Comparison of ENCODE assay signal across 18 cellular contexts in the genomic region with DNA sequence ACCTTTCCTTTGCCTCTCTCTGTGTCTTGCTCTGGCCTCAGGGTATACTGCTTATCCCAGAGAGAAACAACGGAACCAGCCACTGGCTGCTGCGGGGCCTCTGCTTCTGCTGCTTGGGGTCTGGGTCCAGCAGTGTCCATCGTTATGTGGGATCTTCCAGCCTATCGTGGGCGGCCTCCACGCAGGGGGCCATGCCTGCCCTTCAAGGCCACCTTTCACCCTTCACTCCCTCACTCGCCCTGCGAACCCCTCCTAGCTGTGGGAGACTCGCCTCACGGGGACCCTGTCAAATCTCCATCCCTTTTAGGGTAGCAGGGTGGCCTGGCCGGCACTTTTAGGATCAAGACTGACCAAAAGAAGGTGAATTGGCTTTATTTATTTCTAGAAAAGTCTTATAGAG. TPM values are rescaled to one million over a fixed set of nuclear protein-coding genes. Genes with fewer than 3 reads are reported as not detected.
DNase-seq lines count a peak whose midpoint lies in the region; ATAC-seq and TF ChIP-seq lines count a peak whose summit lies in the region.
"Had no signal": no experiment of that assay in that cellular context is flagged by ENCODE, and none has a peak within 500 bp of the region (broad histone marks: within the 10 kb centered on the region; RNA-seq: fewer than 3 reads in every experiment).

No MANE protein-coding gene starts in this region.

- DNase-seq in endodermal cell (peak; percentile 36), mesenchymal stem cell (no peak), neuronal stem cell (ENCODE audit: low spot score) (no peak), tibial nerve (ENCODE audit: low spot score in 2 of 2) (no peak), NOMO-1 treated with DMSO at 0.1 percent for 48 hours (lab: John Stamatoyannopoulos, UW; ENCODE audit: unreplicated experiment) (no peak)
- DNase-seq: ACHN; BE2C; C1 segment of cervical spinal cord; CD4-positive, CD25-positive, alpha-beta regulatory T cell; CD8-positive, alpha-beta memory T cell; COR-L47; DMS 273 treated with DMSO at 0.1 percent for 48 hours; DMS53; DND-41; H9 had no signal

- H3K9me3 ChIP-seq in endodermal cell (ENCODE audit: control insufficient read depth, low read length) (no peaks in the 10 kb centered on the region), mesenchymal stem cell (ENCODE audit: control insufficient read depth, low read length) (no peaks in the 10 kb centered on the region), neuronal stem cell (replicated peaks in 1 of 2; ENCODE audit: control insufficient read depth in 2 of 2, insufficient read depth in 1 of 2, low read depth in 1 of 2, low read length in 2 of 2) (no peaks in the 10 kb centered on the region), tibial nerve (no peaks in the 10 kb centered on the region)
- H3K9me3 ChIP-seq: BE2C had no signal

- no peak overlapping the region for H4K8ac ChIP-seq in mesenchymal stem cell (ENCODE audit: low read length)
- peak overlapping the region; percentile 55 for H4K8ac ChIP-seq in neuronal stem cell (ENCODE audit: low read depth, low read length)

- no peaks in the 10 kb centered on the region for H3K27me3 Mint-ChIP-seq in endodermal cell (ENCODE audit: insufficient read depth)
- no peaks in the 10 kb centered on the region for H3K27me3 Mint-ChIP-seq in stimulated activated memory B cell treated with anti-CD40 and anti-IgM and Interleukin-4, amounts not matched to agents 10 μg/mL and 1 μg/mL and 100 μg/mL, for 72 hours
- H3K27me3 Mint-ChIP-seq: CD4-positive, CD25-positive, alpha-beta regulatory T cell had no signal

- H2AFZ ChIP-seq in mesenchymal stem cell (ENCODE audit: low read depth, low read length) = no peak overlapping the region
- no peak overlapping the region for H2AFZ ChIP-seq in neuronal stem cell (ENCODE audit: low read length)

- no peak overlapping the region for H3K4me2 ChIP-seq in mesenchymal stem cell (ENCODE audit: low read length, poor library complexity, severe bottlenecking)
- H3K4me2 ChIP-seq in neuronal stem cell (ENCODE audit: insufficient read depth, low read length, poor library complexity, severe bottlenecking) = no peak overlapping the region

- peak overlapping the region in 1 of 2 experiments; percentile 45 for H2BK12ac ChIP-seq in mesenchymal stem cell (ENCODE audit: low read length in 2 of 2)
- no peak overlapping the region for H2BK12ac ChIP-seq in neuronal stem cell (ENCODE audit: low read length)

- H3K23ac ChIP-seq in mesenchymal stem cell (ENCODE audit: low read length in 2 of 2) (no peak overlapping the region), neuronal stem cell (ENCODE audit: low read depth, low read length, poor library complexity) (no peak overlapping the region)

- H3K4me3 ChIP-seq in endodermal cell (ENCODE audit: low read length) = no peak overlapping the region
- peak overlapping the region in 1 of 2 experiments; percentile 10 for H3K4me3 ChIP-seq in mesenchymal stem cell (ENCODE audit: insufficient read depth in 1 of 2, low read depth in 1 of 2, low read length in 2 of 2)
- H3K4me3 ChIP-seq in neuronal stem cell (ENCODE audit: low read length in 2 of 2) = no peak overlapping the region
- no peak overlapping the region for H3K4me3 ChIP-seq in tibial nerve

- H3K9ac ChIP-seq in endodermal cell (ENCODE audit: extremely low read depth, low read length, poor library complexity, severe bottlenecking) (no peak overlapping the region), mesenchymal stem cell (ENCODE audit: low read length) (no peak overlapping the region), neuronal stem cell (ENCODE audit: low read depth, low read length, poor library complexity) (no peak overlapping the region)

- H3K4me1 ChIP-seq in endodermal cell (ENCODE audit: control insufficient read depth, insufficient read depth, low read length) (peaks cover 4% of the 10 kb centered on the region), mesenchymal stem cell (ENCODE audit: control insufficient read depth, insufficient read depth, low read depth, low read length) (peaks cover 10% of the 10 kb centered on the region), neuronal stem cell (ENCODE audit: control insufficient read depth in 2 of 2, insufficient read depth in 1 of 2, low read depth in 1 of 2, low read length in 2 of 2) (peaks cover 0 to 5% of the 10 kb centered on the region in 2 donors), tibial nerve (peaks cover 0 to 35% (median 9%) of the 10 kb centered on the region in 4 donors)

- no peak overlapping the region for H2AK5ac ChIP-seq in mesenchymal stem cell (ENCODE audit: low read length, severe bottlenecking)
- peak overlapping the region; percentile 97 for H2AK5ac ChIP-seq in neuronal stem cell (ENCODE audit: low read depth, low read length)

- 88 to 91% methylated on average over 3 to 11 of the region's 11 CpGs for WGBS in endodermal cell (ENCODE audit: insufficient coverage in 1 of 2, insufficient read length in 1 of 2), 2 experiments
- 87% methylated on average over 10 of the region's 11 CpGs for WGBS in mesenchymal stem cell
- no CpG with 5 or more reads among the region's 11 CpGs for WGBS in neuronal stem cell (ENCODE audit: extremely low coverage in 2 of 2, insufficient read length in 2 of 2, insufficient replicate concordance in 1 of 2), 2 donors
- WGBS in tibial nerve, 2 donors = 75 to 87% methylated on average over 11 of the region's 11 CpGs

- H3K4me3 Mint-ChIP-seq in endodermal cell = no peak overlapping the region
- no peak overlapping the region for H3K4me3 Mint-ChIP-seq in stimulated activated memory B cell treated with anti-CD40 and anti-IgM and Interleukin-4, amounts not matched to agents 10 μg/mL and 1 μg/mL and 100 μg/mL, for 72 hours
- H3K4me3 Mint-ChIP-seq: CD4-positive, CD25-positive, alpha-beta regulatory T cell; CD8-positive, alpha-beta memory T cell; H9 had no signal

- H3K27ac Mint-ChIP-seq in endodermal cell = no peak overlapping the region
- H3K27ac Mint-ChIP-seq in stimulated activated memory B cell treated with anti-CD40 and anti-IgM and Interleukin-4, amounts not matched to agents 10 μg/mL and 1 μg/mL and 100 μg/mL, for 72 hours = peak overlapping the region; percentile 79
- H3K27ac Mint-ChIP-seq: CD4-positive, CD25-positive, alpha-beta regulatory T cell; CD8-positive, alpha-beta memory T cell; H9 had no signal

- H3K9me3 Mint-ChIP-seq in endodermal cell = no peaks in the 10 kb centered on the region
- H3K9me3 Mint-ChIP-seq in stimulated activated memory B cell treated with anti-CD40 and anti-IgM and Interleukin-4, amounts not matched to agents 10 μg/mL and 1 μg/mL and 100 μg/mL, for 72 hours = no peaks in the 10 kb centered on the region
- H3K9me3 Mint-ChIP-seq: CD4-positive, CD25-positive, alpha-beta regulatory T cell; CD8-positive, alpha-beta memory T cell had no signal

- no peaks in the 10 kb centered on the region for H3K27me3 ChIP-seq in endodermal cell (ENCODE audit: control insufficient read depth, insufficient read depth, low read length, poor library complexity, severe bottlenecking)
- H3K27me3 ChIP-seq in mesenchymal stem cell (ENCODE audit: control insufficient read depth in 1 of 2, insufficient read depth in 1 of 2, low read length in 2 of 2) = peaks cover 33 to 53% of the 10 kb centered on the region in 2 experiments
- peaks cover 0 to 3% (median 0%) of the 10 kb centered on the region in 3 experiments for H3K27me3 ChIP-seq in neuronal stem cell (ENCODE audit: control insufficient read depth in 3 of 3, insufficient read depth in 3 of 3, low read depth in 1 of 3, low read length in 3 of 3)
- H3K27me3 ChIP-seq in tibial nerve = no peaks in the 10 kb centered on the region
- H3K27me3 ChIP-seq: BE2C had no signal

- H3K36me3 Mint-ChIP-seq in endodermal cell (ENCODE audit: low read depth) = no peaks in the 10 kb centered on the region
- H3K36me3 Mint-ChIP-seq in stimulated activated memory B cell treated with anti-CD40 and anti-IgM and Interleukin-4, amounts not matched to agents 10 μg/mL and 1 μg/mL and 100 μg/mL, for 72 hours = no peaks in the 10 kb centered on the region
- H3K36me3 Mint-ChIP-seq: CD4-positive, CD25-positive, alpha-beta regulatory T cell; CD8-positive, alpha-beta memory T cell had no signal

- H2BK120ac ChIP-seq in mesenchymal stem cell (ENCODE audit: low read depth, low read length) (no peak overlapping the region), neuronal stem cell (ENCODE audit: low read depth, low read length) (peak overlapping the region; percentile 35)

- TF ChIP-seq CTCF in endodermal cell (conservative IDR thresholded peaks at IDR 0.05) (no peak), tibial nerve (IDR thresholded peaks at IDR 0.05) (no peak)

- H3K4ac ChIP-seq in mesenchymal stem cell (ENCODE audit: low read depth in 1 of 2, low read length in 2 of 2) (no peak overlapping the region), neuronal stem cell (ENCODE audit: low read length) (peak overlapping the region; percentile 24)

- H3K79me1 ChIP-seq in mesenchymal stem cell (replicated peaks; ENCODE audit: low read length, poor library complexity, severe bottlenecking) (no peaks in the 10 kb centered on the region), neuronal stem cell (ENCODE audit: low read depth, low read length) (no peaks in the 10 kb centered on the region)

- TF ChIP-seq POLR2A in tibial nerve (IDR thresholded peaks at IDR 0.05) = no peak

- peak overlapping the region in 1 of 2 experiments; percentile 50 for H3K18ac ChIP-seq in mesenchymal stem cell (ENCODE audit: low read depth in 1 of 2, low read length in 2 of 2)
- H3K18ac ChIP-seq in neuronal stem cell (ENCODE audit: low read length) = peak overlapping the region; percentile 71

- no peak for TF ChIP-seq EP300 in tibial nerve (IDR thresholded peaks at IDR 0.05)

- H3K36me3 ChIP-seq in endodermal cell (ENCODE audit: control insufficient read depth, insufficient read depth, low read length) (no peaks in the 10 kb centered on the region), mesenchymal stem cell (ENCODE audit: control insufficient read depth in 1 of 2, insufficient read depth in 2 of 2, low read depth in 1 of 2, low read length in 2 of 2) (no peaks in the 10 kb centered on the region), neuronal stem cell (replicated peaks in 1 of 2; ENCODE audit: control insufficient read depth in 2 of 2, insufficient read depth in 2 of 2, low read length in 2 of 2) (no peaks in the 10 kb centered on the region), tibial nerve (no peaks in the 10 kb centered on the region)
- H3K36me3 ChIP-seq: BE2C had no signal

- H4K91ac ChIP-seq in mesenchymal stem cell (ENCODE audit: low read length) (no peak overlapping the region), neuronal stem cell (ENCODE audit: low read depth, low read length, poor library complexity) (no peak overlapping the region)

- H2BK15ac ChIP-seq in mesenchymal stem cell (ENCODE audit: low read depth, poor library complexity, severe bottlenecking) = peak overlapping the region; percentile 75
- H2BK15ac ChIP-seq in neuronal stem cell (ENCODE audit: low read length) = no peak overlapping the region

- H3K4me1 Mint-ChIP-seq in endodermal cell = peaks cover 3% of the 10 kb centered on the region
- peaks cover 17% of the 10 kb centered on the region for H3K4me1 Mint-ChIP-seq in stimulated activated memory B cell treated with anti-CD40 and anti-IgM and Interleukin-4, amounts not matched to agents 10 μg/mL and 1 μg/mL and 100 μg/mL, for 72 hours

- no peak for ATAC-seq in stimulated activated memory B cell treated with anti-CD40 and anti-IgM and Interleukin-4, amounts not matched to agents 10 μg/mL and 1 μg/mL and 100 μg/mL, for 72 hours
- no peak for ATAC-seq in HG03159 (IDR thresholded peaks at IDR 0.05; ENCODE audit: unreplicated experiment)

- H3K27ac ChIP-seq in endodermal cell (ENCODE audit: low read depth, low read length) = no peak overlapping the region
- H3K27ac ChIP-seq in mesenchymal stem cell (ENCODE audit: low read length, poor library complexity, severe bottlenecking) = no peak overlapping the region
- no peak overlapping the region for H3K27ac ChIP-seq in neuronal stem cell (replicated peaks; ENCODE audit: low read length)
- H3K27ac ChIP-seq in tibial nerve = peak overlapping the region in 1 of 4 donors; percentile 3

- H2BK5ac ChIP-seq in mesenchymal stem cell (ENCODE audit: low read depth, low read length, poor library complexity, severe bottlenecking) (no peak overlapping the region), neuronal stem cell (ENCODE audit: low read length) (no peak overlapping the region)

- H3K14ac ChIP-seq in mesenchymal stem cell (ENCODE audit: low read length in 2 of 2) = no peak overlapping the region
- H3K14ac ChIP-seq in neuronal stem cell (ENCODE audit: low read length) = peak overlapping the region; percentile 60

RNA-seq across cellular contexts. Expression of a gene that starts 19.3 kb away (rescaled TPM):
- total RNA-seq in endodermal cell (1 to 10 TPM in 1 of 2 donors, under 1 TPM in 1; 0.35 to 1.6 TPM), tibial nerve (100 to 1,000 TPM in 1 of 4 donors, 10 to 100 TPM in 3; 29.1 to 125 (median 41.7) TPM)
- 1.4 TPM for polyA plus RNA-seq in endodermal cell (2013, experiment 1 of 2)
- 2.5 TPM for polyA plus RNA-seq in endodermal cell (2013, experiment 2 of 2)
- 0.06 TPM for polyA plus RNA-seq in mesenchymal stem cell (2013, experiment 1 of 2)
- 0.04 TPM for polyA plus RNA-seq in mesenchymal stem cell (2013, experiment 2 of 2)
- polyA plus RNA-seq in neuronal stem cell (2013, experiment 1 of 2) = 0.78 TPM
- 0.93 TPM for polyA plus RNA-seq in neuronal stem cell (2013, experiment 2 of 2)

RNA-seq across cellular contexts. Expression of a gene that starts 21.1 kb away (rescaled TPM):
- total RNA-seq in endodermal cell = 1 to 10 TPM; 1.9 to 2.6 TPM
- polyA plus RNA-seq in endodermal cell (2013, experiment 1 of 2) = 0.39 TPM
- polyA plus RNA-seq in endodermal cell (2013, experiment 2 of 2) = 0.58 TPM
- polyA plus RNA-seq in mesenchymal stem cell (2013, experiment 1 of 2) = 8.0 TPM
- 7.6 TPM for polyA plus RNA-seq in mesenchymal stem cell (2013, experiment 2 of 2)
- polyA plus RNA-seq in neuronal stem cell (2013, experiment 1 of 2) = 0.13 TPM
- polyA plus RNA-seq in neuronal stem cell (2013, experiment 2 of 2) = 0.08 TPM
- 100 to 1,000 TPM in 1 of 4 donors, 10 to 100 TPM in 3; 31.6 to 176 (median 69.7) TPM for total RNA-seq in tibial nerve
- total RNA-seq: H1 had no signal

Comparison
In these comparisons a context has a peak if more than half of its experiments do, and no peak if none do; other contexts are left out.
1. RNA of a gene that starts 19.3 kb away (total RNA-seq): 29.1 to 125 TPM in tibial nerve; 0.35 to 1.6 TPM in endodermal cell; every median in the first group is over 10 times any median in the second.
2. RNA of a gene that starts 21.1 kb away (total RNA-seq): 31.6 to 176 TPM in tibial nerve; 1.9 to 2.6 TPM in endodermal cell; every median in the first group is over 4 times any median in the second.